ENCODE assay signal across 26 cellular contexts in the genomic region with DNA sequence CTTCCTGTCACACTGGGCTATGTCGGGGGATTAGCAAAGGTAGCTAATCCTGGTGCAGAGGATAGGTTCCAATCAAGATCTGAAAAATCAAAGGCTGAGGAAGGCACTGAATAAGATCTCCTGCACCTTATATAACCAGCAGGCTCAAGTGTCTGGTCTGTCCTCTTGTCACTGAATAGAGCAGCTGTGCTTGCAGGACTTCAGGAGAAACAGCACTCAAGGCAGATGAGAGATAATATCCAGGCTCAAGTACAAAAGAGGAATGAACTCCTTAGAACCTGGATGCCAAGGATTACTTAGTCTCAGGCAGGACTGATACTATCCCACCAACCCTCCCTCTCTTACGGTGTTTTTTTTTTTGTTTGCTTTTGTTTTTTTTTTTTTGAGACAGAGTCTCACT.
DNase-seq lines count a peak whose midpoint lies in the region; ATAC-seq and TF ChIP-seq lines count a peak whose summit lies in the region.
"Had no signal": no experiment of that assay in that cellular context is flagged by ENCODE, and none has a peak within 500 bp of the region (broad histone marks: within the 10 kb centered on the region; RNA-seq: fewer than 3 reads in every experiment).

No MANE protein-coding gene starts in this region.

- H3K36me3 Mint-ChIP-seq in activated naive CD4-positive, alpha-beta T cell treated with anti-CD3 and anti-CD28 coated beads, Interleukin-2, amount 10 ng/mL, durations not matched to agents 7 days and 5 days: no peaks in the 10 kb centered on the region

- H3K4me3 ChIP-seq in PC-3 (ENCODE audit: low read length): no peak overlapping the region
- H3K4me3 ChIP-seq in dorsolateral prefrontal cortex: peak overlapping the region in 3 of 59 donors; percentile 7 to 12 (median 7)
- no peak overlapping the region for H3K4me3 ChIP-seq in thoracic aorta
- H3K4me3 ChIP-seq: GM23338 had no signal

- no peak overlapping the region for H3K4me3 Mint-ChIP-seq in activated naive CD4-positive, alpha-beta T cell treated with anti-CD3 and anti-CD28 coated beads, Interleukin-2, amount 10 ng/mL, durations not matched to agents 7 days and 5 days
- H3K4me3 Mint-ChIP-seq in stimulated activated naive CD8-positive, alpha-beta T cell treated with anti-CD3 and anti-CD28 coated beads, Interleukin-15, amount 100 ng/mL, for 72 hours: no peak overlapping the region
- H3K4me3 Mint-ChIP-seq: CD8-positive, alpha-beta memory T cell; GM23338 had no signal

- H3F3A ChIP-seq in PC-3 (ENCODE audit: low read length, unreplicated experiment): no peaks in the 10 kb centered on the region

- POLR2A ChIA-PET in PC-3 (lab: Charles Lee; ENCODE audit: unreplicated experiment): no interaction called here

- TF ChIP-seq CTCF in PC-3 (conservative IDR thresholded peaks at IDR 0.05; ENCODE audit: low read depth, low read length) (no peak), dorsolateral prefrontal cortex (IDR thresholded peaks at IDR 0.05 in 54 of 56, conservative IDR thresholded peaks at IDR 0.05 in 2 of 56; ENCODE audit: low read depth in 1 of 56, partially characterized antibody in 56 of 56) (no peak), thoracic aorta (IDR thresholded peaks at IDR 0.05) (no peak)

- peaks cover 6% of the 10 kb centered on the region; the same call in 1 of the 2 replicates for H4K20me1 ChIP-seq in PC-3 (ENCODE audit: low read length)

- no peaks in the 10 kb centered on the region for H3K9me2 ChIP-seq in PC-3 (replicated peaks; ENCODE audit: low read length)

- intact Hi-C loops in PC-3 (cut with micrococcal nuclease): no loop called here
- intact Hi-C loops in dorsolateral prefrontal cortex (cut with DNase I): no loop called here

- H3K9me3 ChIP-seq in PC-3 (ENCODE audit: low read length): no peaks in the 10 kb centered on the region
- H3K9me3 ChIP-seq in thoracic aorta: no peaks in the 10 kb centered on the region

- peak overlapping the region; percentile 21 for H3K27ac Mint-ChIP-seq in activated naive CD4-positive, alpha-beta T cell treated with anti-CD3 and anti-CD28 coated beads, Interleukin-2, amount 10 ng/mL, durations not matched to agents 7 days and 5 days
- no peak overlapping the region for H3K27ac Mint-ChIP-seq in stimulated activated naive CD8-positive, alpha-beta T cell treated with anti-CD3 and anti-CD28 coated beads, Interleukin-15, amount 100 ng/mL, for 72 hours
- H3K27ac Mint-ChIP-seq: CD8-positive, alpha-beta memory T cell; GM23338 had no signal

- peaks cover 47% of the 10 kb centered on the region for H3K79me2 ChIP-seq in PC-3 (ENCODE audit: low read length)

- no peak overlapping the region for H3K4me2 ChIP-seq in PC-3 (ENCODE audit: low read length)
- H3K4me2 ChIP-seq: GM23338, KMS-11 had no signal

- H3K4me1 Mint-ChIP-seq in activated naive CD4-positive, alpha-beta T cell treated with anti-CD3 and anti-CD28 coated beads, Interleukin-2, amount 10 ng/mL, durations not matched to agents 7 days and 5 days: peaks cover 36% of the 10 kb centered on the region
- peaks cover 43% of the 10 kb centered on the region for H3K4me1 Mint-ChIP-seq in stimulated activated naive CD8-positive, alpha-beta T cell treated with anti-CD3 and anti-CD28 coated beads, Interleukin-15, amount 100 ng/mL, for 72 hours
- H3K4me1 Mint-ChIP-seq: GM23338 had no signal

- H3K27ac ChIP-seq in PC-3 (ENCODE audit: low read length): no peak overlapping the region
- peak overlapping the region in 52 of 59 donors; percentile 0 to 86 (median 58) for H3K27ac ChIP-seq in dorsolateral prefrontal cortex
- peak overlapping the region; percentile 59 to 78 for H3K27ac ChIP-seq in thoracic aorta
- H3K27ac ChIP-seq: KMS-11 had no signal

- no peaks in the 10 kb centered on the region for H3K27me3 Mint-ChIP-seq in activated naive CD4-positive, alpha-beta T cell treated with anti-CD3 and anti-CD28 coated beads, Interleukin-2, amount 10 ng/mL, durations not matched to agents 7 days and 5 days
- H3K27me3 Mint-ChIP-seq in stimulated activated naive CD8-positive, alpha-beta T cell treated with anti-CD3 and anti-CD28 coated beads, Interleukin-15, amount 100 ng/mL, for 72 hours: no peaks in the 10 kb centered on the region
- H3K27me3 Mint-ChIP-seq: CD8-positive, alpha-beta memory T cell had no signal

- peaks cover 18% of the 10 kb centered on the region; the same call in 1 of the 2 replicates for H3K36me3 ChIP-seq in PC-3 (ENCODE audit: low read depth, low read length)
- H3K36me3 ChIP-seq in thoracic aorta: no peaks in the 10 kb centered on the region

- H3K4me1 ChIP-seq in PC-3 (ENCODE audit: insufficient read depth, low read length): no peaks in the 10 kb centered on the region
- peaks cover 11 to 48% of the 10 kb centered on the region in 2 donors for H3K4me1 ChIP-seq in thoracic aorta (ENCODE audit: control insufficient read depth in 1 of 2, low read depth in 2 of 2)

- no TSS peak for BruUV-seq in PC-3 (replicated peaks; lab: Mats Ljungman, UMichigan)

- DNase-seq in activated naive CD4-positive, alpha-beta T cell treated with anti-CD3 and anti-CD28 coated beads, Interleukin-2, amount 10 ng/mL, durations not matched to agents 7 days and 5 days: no peak
- no peak for DNase-seq in activated naive CD4-positive, alpha-beta T cell treated with Interleukin-2 at 50 U/mL for 16 hours
- peak; percentile 0 for DNase-seq in PC-3
- no peak for DNase-seq in dorsolateral prefrontal cortex
- no peak for DNase-seq in thoracic aorta (ENCODE audit: low spot score)
- no peak for DNase-seq in stimulated activated naive CD8-positive, alpha-beta T cell treated with anti-CD3 and anti-CD28 coated beads, Interleukin-15, amount 100 ng/mL, for 72 hours
- no peak for DNase-seq in CD1c-positive myeloid dendritic cell (ENCODE audit: extremely low spot score)
- no peak for DNase-seq in activated CD8-positive, alpha-beta memory T cell treated with anti-CD3 and anti-CD28 coated beads, Interleukin-2, amount 50 U/mL, for 4 hours
- DNase-seq: 8988T; AML-193; C1 segment of cervical spinal cord; Calu3; CD8-positive, alpha-beta memory T cell; DMS153; HCEC 1CT; IMR-90; MV-4-11; NCI-H1105 treated with DMSO at 0.1 percent for 48 hours; NCI-H2081 treated with DMSO at 0.1 percent for 48 hours; NCI-H446 treated with DMSO at 0.1 percent for 48 hours; NK-92 treated with Interleukin-12 subunit alpha and Interleukin-12 subunit beta, amount 100 ng/mL, for 24 hours; SIG-M5 had no signal

- ATAC-seq in PC-3 (no peak), thoracic aorta (ENCODE audit: insufficient number of reproducible peaks, low FRiP score, low read depth) (no peak)
- no peak for ATAC-seq in stimulated activated naive CD8-positive, alpha-beta T cell treated with anti-CD3 and anti-CD28 coated beads, Interleukin-15, amount 100 ng/mL, for 72 hours
- ATAC-seq: GM23338, Panc1, SK-N-SH treated with all-trans-retinoic acid at 6 μM for 48 hours had no signal

- no peak overlapping the region for H2AFZ ChIP-seq in PC-3 (ENCODE audit: low read length)
- H2AFZ ChIP-seq: GM23338 had no signal

- no peaks in the 10 kb centered on the region for H3K27me3 ChIP-seq in PC-3 (ENCODE audit: low read length)
- no peaks in the 10 kb centered on the region for H3K27me3 ChIP-seq in dorsolateral prefrontal cortex
- H3K27me3 ChIP-seq in thoracic aorta (replicated peaks; ENCODE audit: insufficient read depth): no peaks in the 10 kb centered on the region

- CTCF ChIA-PET in activated naive CD4-positive, alpha-beta T cell treated with anti-CD3 and anti-CD28 coated beads, Interleukin-2, amount 10 ng/mL, durations not matched to agents 7 days and 5 days (lab: Charles Lee): no interaction called here
- CTCF ChIA-PET in PC-3 (lab: Charles Lee): no interaction called here

- H3K9ac ChIP-seq in PC-3 (ENCODE audit: low read length): no peak overlapping the region
- H3K9ac ChIP-seq: KMS-11 had no signal

- H3K9me3 Mint-ChIP-seq in activated naive CD4-positive, alpha-beta T cell treated with anti-CD3 and anti-CD28 coated beads, Interleukin-2, amount 10 ng/mL, durations not matched to agents 7 days and 5 days: no peaks in the 10 kb centered on the region
- H3K9me3 Mint-ChIP-seq in stimulated activated naive CD8-positive, alpha-beta T cell treated with anti-CD3 and anti-CD28 coated beads, Interleukin-15, amount 100 ng/mL, for 72 hours: no peaks in the 10 kb centered on the region
- H3K9me3 Mint-ChIP-seq: CD8-positive, alpha-beta memory T cell; GM23338 had no signal
